8 cellular contexts compared by ENCODE assay signal in genomic region chr6:158474961-158475343, GRCh38.
DNase-seq lines count a peak whose midpoint lies in the region; ATAC-seq lines count a peak whose summit lies in the region.

No MANE protein-coding gene starts in this region.

- H3K18ac ChIP-seq in mesendoderm (ENCODE audit: low read length), result no peak overlapping the region

- no peaks in the 10 kb centered on the region for H3K4me1 ChIP-seq in mesendoderm (ENCODE audit: control insufficient read depth, low read depth, low read length)

- H3K9ac ChIP-seq in mesendoderm (ENCODE audit: low read length), result no peak overlapping the region

- no peak overlapping the region for H2AK5ac ChIP-seq in mesendoderm (ENCODE audit: low read length)

- no peak overlapping the region for H2BK5ac ChIP-seq in mesendoderm (ENCODE audit: low read length)

- no peak overlapping the region for H3K4ac ChIP-seq in mesendoderm (ENCODE audit: low read depth, low read length)

- H3K79me1 ChIP-seq in mesendoderm (ENCODE audit: low read length), result no peaks in the 10 kb centered on the region

- H3K4me1 Mint-ChIP-seq in activated naive CD8-positive, alpha-beta T cell treated with anti-CD3 and anti-CD28 coated beads, Interleukin-2, amount 50 U/mL, for 24 hours, result no peaks in the 10 kb centered on the region
- no peaks in the 10 kb centered on the region for H3K4me1 Mint-ChIP-seq in activated T-cell treated with anti-CD3 and anti-CD28 coated beads, Interleukin-2, amount 50 U/mL, for 24 hours (ENCODE audit: low read depth)

- no peak overlapping the region for H3K27ac Mint-ChIP-seq in activated naive CD8-positive, alpha-beta T cell treated with anti-CD3 and anti-CD28 coated beads, Interleukin-2, amount 50 U/mL, for 24 hours
- H3K27ac Mint-ChIP-seq in activated T-cell treated with anti-CD3 and anti-CD28 coated beads, Interleukin-2, amount 50 U/mL, for 24 hours, result no peak overlapping the region

- H3K23ac ChIP-seq in mesendoderm (ENCODE audit: low read length), result no peak overlapping the region

- no peak overlapping the region for H3K56ac ChIP-seq in mesendoderm (ENCODE audit: low read length)

- no peak overlapping the region for H3K27ac ChIP-seq in mesendoderm (ENCODE audit: low read depth, low read length)

- H3K36me3 Mint-ChIP-seq in activated naive CD8-positive, alpha-beta T cell treated with anti-CD3 and anti-CD28 coated beads, Interleukin-2, amount 50 U/mL, for 24 hours (ENCODE audit: low read depth), result peaks cover 15% of the 10 kb centered on the region
- H3K36me3 Mint-ChIP-seq in activated T-cell treated with anti-CD3 and anti-CD28 coated beads, Interleukin-2, amount 50 U/mL, for 24 hours (ENCODE audit: low read depth), result peaks cover 43% of the 10 kb centered on the region

- H3K36me3 ChIP-seq in mesendoderm (ENCODE audit: control insufficient read depth, insufficient read depth, low read length), result no peaks in the 10 kb centered on the region

- no peak overlapping the region for H2BK15ac ChIP-seq in mesendoderm (replicated peaks; ENCODE audit: low read depth)

- H3K4me2 ChIP-seq in mesendoderm (ENCODE audit: low read length), result no peak overlapping the region

- no peak overlapping the region for H3K4me3 Mint-ChIP-seq in activated naive CD8-positive, alpha-beta T cell treated with anti-CD3 and anti-CD28 coated beads, Interleukin-2, amount 50 U/mL, for 24 hours
- no peak overlapping the region for H3K4me3 Mint-ChIP-seq in activated T-cell treated with anti-CD3 and anti-CD28 coated beads, Interleukin-2, amount 50 U/mL, for 24 hours

- WGBS in mesendoderm (ENCODE audit: extremely low coverage, insufficient coverage, low lambda C conversion rate), result no CpG with 5 or more reads among the region's 5 CpGs

- H2BK120ac ChIP-seq in mesendoderm (ENCODE audit: low read depth, low read length), result no peak overlapping the region

- H3K27me3 Mint-ChIP-seq in activated naive CD8-positive, alpha-beta T cell treated with anti-CD3 and anti-CD28 coated beads, Interleukin-2, amount 50 U/mL, for 24 hours, result no peaks in the 10 kb centered on the region
- no peaks in the 10 kb centered on the region for H3K27me3 Mint-ChIP-seq in activated T-cell treated with anti-CD3 and anti-CD28 coated beads, Interleukin-2, amount 50 U/mL, for 24 hours

- no peak overlapping the region for H3K4me3 ChIP-seq in mesendoderm (ENCODE audit: low read length)

- ATAC-seq in GM21360 (IDR thresholded peaks at IDR 0.05; ENCODE audit: unreplicated experiment) (peak; percentile 3), esophagus mucosa (peak; percentile 22), GM19328 (IDR thresholded peaks at IDR 0.05; ENCODE audit: unreplicated experiment) (no peak)
- no peak for ATAC-seq in activated naive CD8-positive, alpha-beta T cell treated with anti-CD3 and anti-CD28 coated beads, Interleukin-2, amount 50 U/mL, for 24 hours

- no peaks in the 10 kb centered on the region for H3K79me2 ChIP-seq in mesendoderm (ENCODE audit: control insufficient read depth, insufficient read depth, low read length)

- no peaks in the 10 kb centered on the region for H3K9me3 Mint-ChIP-seq in activated naive CD8-positive, alpha-beta T cell treated with anti-CD3 and anti-CD28 coated beads, Interleukin-2, amount 50 U/mL, for 24 hours
- H3K9me3 Mint-ChIP-seq in activated T-cell treated with anti-CD3 and anti-CD28 coated beads, Interleukin-2, amount 50 U/mL, for 24 hours, result no peaks in the 10 kb centered on the region

- DNase-seq in AG08395 (ENCODE audit: low spot score), result peak; percentile 31
- DNase-seq in NCI-H2081 treated with DMSO at 0.1 percent for 48 hours (lab: John Stamatoyannopoulos, UW), result peak; percentile 39
- DNase-seq in mesendoderm, result no peak
- DNase-seq in activated naive CD8-positive, alpha-beta T cell treated with anti-CD3 and anti-CD28 coated beads, Interleukin-2, amount 50 U/mL, for 24 hours, result no peak
- DNase-seq in activated T-cell treated with anti-CD3 and anti-CD28 coated beads, Interleukin-2, amount 50 U/mL, for 24 hours, result no peak

- H3K27me3 ChIP-seq in mesendoderm (ENCODE audit: insufficient read depth, low read length, poor library complexity), result no peaks in the 10 kb centered on the region

- no peak overlapping the region for H4K5ac ChIP-seq in mesendoderm (ENCODE audit: low read length)

- H4K8ac ChIP-seq in mesendoderm (ENCODE audit: low read depth, low read length), result no peak overlapping the region

Comparison
In these comparisons a context has a peak if more than half of its experiments do, and no peak if none do; other contexts are left out.
1. DNase-seq: peak in AG08395 (single experiment) and NCI-H2081 treated with DMSO at 0.1 percent for 48 hours (single experiment); none in mesendoderm (single experiment), activated naive CD8-positive, alpha-beta T cell treated with anti-CD3 and anti-CD28 coated beads, Interleukin-2, amount 50 U/mL, for 24 hours (single experiment) and activated T-cell treated with anti-CD3 and anti-CD28 coated beads, Interleukin-2, amount 50 U/mL, for 24 hours (single experiment).
2. ATAC-seq: peak in GM21360 (single experiment) and esophagus mucosa (single experiment); none in GM19328 (single experiment) and activated naive CD8-positive, alpha-beta T cell treated with anti-CD3 and anti-CD28 coated beads, Interleukin-2, amount 50 U/mL, for 24 hours (single experiment).